Comparison of ENCODE assay signal across 27 cellular contexts in the genomic region with DNA sequence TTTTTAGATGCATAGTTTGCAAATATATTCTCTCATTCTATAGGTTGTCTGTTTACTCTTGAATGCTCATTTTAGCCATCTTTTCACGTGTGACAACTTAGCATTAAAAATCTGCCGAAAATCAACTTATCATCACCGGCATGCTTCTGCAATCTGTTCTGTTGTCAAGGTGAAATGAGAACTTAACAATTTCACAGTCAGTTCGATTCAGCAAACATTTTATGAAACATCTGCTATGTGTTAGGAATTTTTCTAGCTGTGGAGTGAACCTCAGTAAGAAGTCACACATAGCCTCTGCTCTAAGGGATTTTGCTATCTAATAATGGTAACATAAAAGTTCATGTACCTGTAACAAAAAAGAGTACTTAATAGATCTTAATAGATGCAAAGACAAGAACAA.
"Had no signal": no experiment of that assay in that cellular context is flagged by ENCODE, and none has a peak within 500 bp of the region (broad histone marks: within the 10 kb centered on the region; RNA-seq: fewer than 3 reads in every experiment).

No MANE protein-coding gene starts in this region.

- DNase-seq: stimulated activated CD4-positive, alpha-beta T cell treated with anti-CD3 and anti-CD28 coated beads, Interleukin-2, amount 100 ng/mL, for 48 hours; stimulated activated CD4-positive, alpha-beta T cell treated with anti-CD3 and anti-CD28 coated beads, Interleukin-4, amount 100 ng/mL, for 1 hour; stimulated activated CD4-positive, alpha-beta T cell treated with anti-CD3 and anti-CD28 coated beads, Interleukin-4, amount 100 ng/mL, for 24 hours; stimulated activated CD4-positive, alpha-beta T cell treated with anti-CD3 and anti-CD28 coated beads, Interleukin-4, amount 100 ng/mL, for 4 hours; stimulated activated CD8-positive, alpha-beta memory T cell treated with anti-CD3 and anti-CD28 coated beads, Interleukin-4, amount 100 ng/mL, for 48 hours; stimulated activated naive B cell treated with anti-CD40 and anti-IgM and Interleukin-4, amounts not matched to agents 10 μg/mL and 1 μg/mL and 100 μg/mL, for 72 hours; stimulated activated naive CD4-positive, alpha-beta T cell; stimulated activated naive CD4-positive, alpha-beta T cell treated with Interleukin-2 at 50 U/mL for 16 hours; stimulated activated naive CD8-positive, alpha-beta T cell treated with anti-CD3 and anti-CD28 coated beads, Interleukin-15, amount 100 ng/mL, for 72 hours; stimulated activated naive CD8-positive, alpha-beta T cell treated with anti-CD3 and anti-CD28 coated beads, Interleukin-15, Interleukin-2, amounts not matched to agents 100 U/mL and 50 U/mL, for 24 hours; stomach; substantia nigra; testis; thyroid gland; tibial artery; transverse colon; trophoblast cell; upper lobe of left lung; upper lobe of right lung; uterus had no signal

- H3K36me3 ChIP-seq: stomach, suprapubic skin, thoracic aorta, thyroid gland, tibial artery, tibial nerve, transverse colon, upper lobe of left lung, upper lobe of right lung, uterus, vagina had no signal

- H3K9me3 ChIP-seq: testis, thoracic aorta, thyroid gland, tibial artery, transverse colon, upper lobe of left lung, upper lobe of right lung, uterus, vagina had no signal

- H3K27me3 ChIP-seq: stomach, suprapubic skin, testis, thyroid gland, tibial artery, tibial nerve, transverse colon, upper lobe of left lung, upper lobe of right lung, uterus, vagina had no signal

- H3K27ac ChIP-seq: stomach, suprapubic skin, testis, thoracic aorta, thyroid gland, tibial artery, tibial nerve, transverse colon, upper lobe of left lung, upper lobe of right lung, uterus, vagina had no signal

- H3K4me1 ChIP-seq: stomach, suprapubic skin, testis, thyroid gland, tibial artery, tibial nerve, transverse colon, upper lobe of left lung, upper lobe of right lung, uterus, vagina had no signal

- FAIRE-seq: urothelium cell line had no signal

- H3K4me3 ChIP-seq: stomach, suprapubic skin, testis, thoracic aorta, thyroid gland, tibial artery, tibial nerve, transverse colon, upper lobe of left lung, upper lobe of right lung, uterus, vagina had no signal

- ATAC-seq: stimulated activated effector memory CD8-positive, alpha-beta T cell treated with anti-CD3 and anti-CD28 coated beads, Interleukin-12 subunit alpha, Interleukin-12 subunit beta, amount 100 ng/mL, for 72 hours; stimulated activated memory B cell treated with anti-CD40 and anti-IgM and Interleukin-4, amounts not matched to agents 10 μg/mL and 1 μg/mL and 100 μg/mL, for 72 hours; stimulated activated naive B cell treated with anti-CD40 and anti-IgM and Interleukin-4, amounts not matched to agents 10 μg/mL and 1 μg/mL and 100 μg/mL, for 72 hours; stimulated activated naive CD8-positive, alpha-beta T cell treated with anti-CD3 and anti-CD28 coated beads, Interleukin-15, amount 100 ng/mL, for 72 hours; stimulated activated naive CD8-positive, alpha-beta T cell treated with anti-CD3 and anti-CD28 coated beads, Interleukin-15, Interleukin-2, amounts not matched to agents 100 U/mL and 50 U/mL, for 24 hours; upper lobe of right lung had no signal
